Comparison of ENCODE assay signal across 17 cellular contexts in genomic region chr11:38305682-38306081, GRCh38.
"Had no signal": no experiment of that assay in that cellular context is flagged by ENCODE, and none has a peak within 500 bp of the region (broad histone marks: within the 10 kb centered on the region; RNA-seq: fewer than 3 reads in every experiment).

No MANE protein-coding gene starts in this region.

- H3K27ac ChIP-seq: adrenal gland, breast epithelium, psoas muscle, sigmoid colon, tibial nerve, uterus had no signal

- H3K9me3 ChIP-seq: adrenal gland, breast epithelium, psoas muscle, sigmoid colon, tibial nerve, uterus had no signal

- H3K36me3 ChIP-seq: adrenal gland, breast epithelium, sigmoid colon, tibial nerve, uterus had no signal

- H3K4me3 ChIP-seq: adrenal gland, breast epithelium, psoas muscle, sigmoid colon, tibial nerve, uterus had no signal

- ATAC-seq: esophagus mucosa; psoas muscle; stimulated activated effector memory CD8-positive, alpha-beta T cell treated with anti-CD3 and anti-CD28 coated beads, Interleukin-12 subunit alpha, Interleukin-12 subunit beta, amount 100 ng/mL, for 72 hours; T-helper 17 cell had no signal

- H3K27me3 ChIP-seq: adrenal gland, breast epithelium, sigmoid colon, tibial nerve, uterus had no signal

- H3K4me1 ChIP-seq: breast epithelium, psoas muscle, tibial nerve, uterus had no signal

- DNase-seq: activated CD4-positive, alpha-beta memory T cell treated with anti-CD3 and anti-CD28 coated beads, Interleukin-2, amount 10 ng/mL, durations not matched to agents 7 days and 5 days; activated CD4-positive, alpha-beta T cell treated with anti-CD3 and anti-CD28 coated beads for 4 hours; activated effector memory CD4-positive, alpha-beta T cell treated with Interleukin-2 at 50 U/mL for 16 hours; activated T-cell treated with anti-CD3 and anti-CD28 coated beads, Interleukin-2, amount 50 U/mL, for 24 hours; foreskin fibroblast; psoas muscle; sigmoid colon; stimulated activated CD4-positive, alpha-beta T cell treated with anti-CD3 and anti-CD28 coated beads, Interleukin-12 subunit alpha, Interleukin-12 subunit beta, amount 100 ng/mL, for 4 hours; stimulated activated CD4-positive, alpha-beta T cell treated with anti-CD3 and anti-CD28 coated beads, Interleukin-2, amount 100 ng/mL, for 24 hours; substantia nigra; T-helper 17 cell; uterus had no signal
